17 cellular contexts compared by ENCODE assay signal in genomic region chr5:5755888-5756287, GRCh38.
A peak's percentile ranks its signal among the peaks of the same experiment; 100 is the strongest.
DNase-seq lines count a peak whose midpoint lies in the region; ATAC-seq, FAIRE-seq and TF ChIP-seq lines count a peak whose summit lies in the region.
"Had no signal": no experiment of that assay in that cellular context is flagged by ENCODE, and none has a peak within 500 bp of the region (broad histone marks: within the 10 kb centered on the region; RNA-seq: fewer than 3 reads in every experiment).

No MANE protein-coding gene starts in this region.

- peaks cover 44% of the 10 kb centered on the region for H3K4me1 ChIP-seq in MM.1S (ENCODE audit: low read length)

- no peaks in the 10 kb centered on the region for H3K9me2 ChIP-seq in MM.1S (replicated peaks; ENCODE audit: insufficient read depth, low read length)

- no peaks in the 10 kb centered on the region for H3K4me1 Mint-ChIP-seq in HFFc6 (ENCODE audit: low read depth)

- H3K27ac ChIP-seq in MM.1S (ENCODE audit: low read length): no peak overlapping the region
- H3K27ac ChIP-seq: heart right ventricle, thyroid gland had no signal

- ATAC-seq in GM19438 (IDR thresholded peaks at IDR 0.05; ENCODE audit: low read depth, unreplicated experiment) (peak; percentile 39), HG02759 (IDR thresholded peaks at IDR 0.05; ENCODE audit: unreplicated experiment) (peak; percentile 63), HG03442 (IDR thresholded peaks at IDR 0.05; ENCODE audit: unreplicated experiment) (peak; percentile 36)
- ATAC-seq: heart right ventricle, left ventricle myocardium superior had no signal

- H3K9ac ChIP-seq in MM.1S (ENCODE audit: low read length): no peak overlapping the region

- no peaks in the 10 kb centered on the region for H3K9me3 ChIP-seq in MM.1S (replicated peaks; ENCODE audit: insufficient read depth, low read length)
- H3K9me3 ChIP-seq: thyroid gland had no signal

- no peak for DNase-seq in GM12891 (ENCODE audit: insufficient read length, low spot score)
- no peak for DNase-seq in NCI-H2171 (lab: John Stamatoyannopoulos, UW)
- DNase-seq in MM.1S: no peak
- DNase-seq in NCI-H1048 (lab: John Stamatoyannopoulos, UW): no peak
- no peak for DNase-seq in HFFc6
- DNase-seq: ACHN, DMS79, heart right ventricle, left ventricle myocardium superior, MV-4-11, NCI-H446 treated with DMSO at 0.1 percent for 48 hours, SHP77, thyroid gland had no signal

- no peaks in the 10 kb centered on the region for H3K27me3 ChIP-seq in MM.1S (replicated peaks; ENCODE audit: insufficient read depth, low read length)
- H3K27me3 ChIP-seq: heart right ventricle, thyroid gland had no signal

- peak; percentile 75 for FAIRE-seq in GM12891 (lab: Jason Lieb, UNC)

- peaks cover 3% of the 10 kb centered on the region; the same call in 1 of the 2 replicates for H3K27me3 Mint-ChIP-seq in HFFc6 (ENCODE audit: insufficient read depth)

- H3K27ac Mint-ChIP-seq in HFFc6: no peak overlapping the region
- H3K27ac Mint-ChIP-seq: brain had no signal

- no peak overlapping the region for H3K4me3 ChIP-seq in MM.1S (ENCODE audit: low read length)
- H3K4me3 ChIP-seq: heart right ventricle, thyroid gland had no signal

- no peak overlapping the region for H3K4me2 ChIP-seq in MM.1S (ENCODE audit: low read depth, low read length)

- no peak overlapping the region for H3K4me3 Mint-ChIP-seq in HFFc6
- H3K4me3 Mint-ChIP-seq: brain had no signal

- no peaks in the 10 kb centered on the region for H3K36me3 ChIP-seq in MM.1S (replicated peaks; ENCODE audit: insufficient read depth, low read length)
- H3K36me3 ChIP-seq: heart right ventricle, thyroid gland had no signal

- TF ChIP-seq CTCF in MM.1S (IDR thresholded peaks at IDR 0.05; ENCODE audit: low read length): no peak
- no peak for TF ChIP-seq CTCF in HFFc6 (IDR thresholded peaks at IDR 0.05)

- no peak overlapping the region for H2AFZ ChIP-seq in MM.1S (ENCODE audit: low read length)

- H3F3A ChIP-seq in MM.1S (ENCODE audit: insufficient read depth, low read length): peaks cover 12% of the 10 kb centered on the region

- TF ChIP-seq POLR2A in GM12891 (IDR thresholded peaks at IDR 0.05; ENCODE audit: low read depth, low read length): no peak

- H4K20me1 ChIP-seq in MM.1S (ENCODE audit: insufficient read depth, low read length): no peaks in the 10 kb centered on the region

- H3K36me3 Mint-ChIP-seq in HFFc6 (ENCODE audit: low read depth): no peaks in the 10 kb centered on the region; the same call in 1 of the 2 replicates
- H3K36me3 Mint-ChIP-seq: brain had no signal

- H3K9me3 Mint-ChIP-seq in HFFc6: peaks cover 39% of the 10 kb centered on the region

- no peaks in the 10 kb centered on the region for H3K79me2 ChIP-seq in MM.1S (ENCODE audit: low read length)

TF ChIP-seq in GM12891, 5 proteins besides CTCF, POLR2A, EP300 and RAD21:
- TF ChIP-seq POU2F2 (IDR thresholded peaks at IDR 0.05; ENCODE audit: low read depth, low read length) (no peak), PAX5 (IDR thresholded peaks at IDR 0.05; ENCODE audit: insufficient read depth, low read length, severe bottlenecking) (no peak), SPI1 (IDR thresholded peaks at IDR 0.05; ENCODE audit: low read depth, low read length) (no peak), POLR2AphosphoS5 (IDR thresholded peaks at IDR 0.05; ENCODE audit: low read depth, low read length) (no peak), TAF1 (IDR thresholded peaks at IDR 0.05; ENCODE audit: low read depth, low read length) (no peak)
